Comparison of ENCODE assay signal across 9 cellular contexts in the genomic region with DNA sequence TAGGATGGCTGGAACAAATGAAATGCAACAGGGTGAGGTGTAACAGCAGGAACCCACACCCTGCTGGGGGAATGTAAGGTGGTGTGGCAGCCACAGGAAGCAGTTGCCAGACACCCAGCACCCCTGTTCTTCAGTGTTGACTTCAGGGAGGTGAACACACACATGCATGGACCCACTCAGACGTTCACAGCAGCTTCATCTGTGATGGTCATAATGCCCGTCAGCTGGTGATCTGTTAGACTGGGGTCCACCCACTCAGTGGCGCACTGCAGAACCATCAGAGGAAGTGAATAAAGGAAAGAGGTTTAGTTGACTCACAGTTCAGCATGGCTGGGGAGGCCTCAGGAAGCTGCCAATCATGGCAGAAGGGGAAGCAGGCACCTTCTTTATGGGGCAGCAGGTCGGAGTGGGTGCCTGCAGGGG. TPM values are rescaled to one million over a fixed set of nuclear protein-coding genes. Genes with fewer than 3 reads are reported as not detected.
DNase-seq lines count a peak whose midpoint lies in the region; ATAC-seq and TF ChIP-seq lines count a peak whose summit lies in the region.
"Had no signal": no experiment of that assay in that cellular context is flagged by ENCODE, and none has a peak within 500 bp of the region (broad histone marks: within the 10 kb centered on the region; RNA-seq: fewer than 3 reads in every experiment).

No MANE protein-coding gene starts in this region.

- POLR2A ChIA-PET in activated B cell treated with CpG ODN at 0.5 μM for 24 hours (lab: Charles Lee), result no interaction called here

- no peak overlapping the region for H3K4me3 Mint-ChIP-seq in activated B cell treated with CpG ODN at 0.5 μM for 24 hours
- peak overlapping the region; percentile 28 for H3K4me3 Mint-ChIP-seq in stimulated activated effector memory CD8-positive, alpha-beta T cell treated with anti-CD3 and anti-CD28 coated beads, Interleukin-12 subunit alpha, Interleukin-12 subunit beta, amount 100 ng/mL, for 72 hours

- DNase-seq in activated CD8-positive, alpha-beta memory T cell treated with anti-CD3 and anti-CD28 coated beads for 24 hours, result peak; percentile 70
- DNase-seq in activated CD8-positive, alpha-beta memory T cell treated with anti-CD3 and anti-CD28 coated beads, Interleukin-2, amount 50 U/mL, for 4 hours, result no peak
- DNase-seq in activated B cell treated with CpG ODN at 0.5 μM for 24 hours (no peak), fibroblast of mammary gland (ENCODE audit: low read depth) (peak; percentile 21), NCI-H1048 (lab: John Stamatoyannopoulos, UW) (no peak), NCI-H2171 (lab: John Stamatoyannopoulos, UW) (no peak)
- DNase-seq in stimulated activated effector memory CD8-positive, alpha-beta T cell treated with anti-CD3 and anti-CD28 coated beads, Interleukin-12 subunit alpha, Interleukin-12 subunit beta, amount 100 ng/mL, for 72 hours (ENCODE audit: low spot score in 2 of 2), result peak; percentile 32 to 60
- DNase-seq: NCI-H1417 treated with DMSO at 0.1 percent for 48 hours had no signal

- peaks cover 2% of the 10 kb centered on the region for H3K36me3 Mint-ChIP-seq in activated B cell treated with CpG ODN at 0.5 μM for 24 hours (ENCODE audit: low read depth)
- H3K36me3 Mint-ChIP-seq in stimulated activated effector memory CD8-positive, alpha-beta T cell treated with anti-CD3 and anti-CD28 coated beads, Interleukin-12 subunit alpha, Interleukin-12 subunit beta, amount 100 ng/mL, for 72 hours, result peaks cover 8% of the 10 kb centered on the region

- no peaks in the 10 kb centered on the region for H3K9me3 Mint-ChIP-seq in activated B cell treated with CpG ODN at 0.5 μM for 24 hours
- no peaks in the 10 kb centered on the region for H3K9me3 Mint-ChIP-seq in stimulated activated effector memory CD8-positive, alpha-beta T cell treated with anti-CD3 and anti-CD28 coated beads, Interleukin-12 subunit alpha, Interleukin-12 subunit beta, amount 100 ng/mL, for 72 hours

- H3K4me1 Mint-ChIP-seq in activated B cell treated with CpG ODN at 0.5 μM for 24 hours, result peaks cover 11% of the 10 kb centered on the region
- peaks cover 18% of the 10 kb centered on the region for H3K4me1 Mint-ChIP-seq in stimulated activated effector memory CD8-positive, alpha-beta T cell treated with anti-CD3 and anti-CD28 coated beads, Interleukin-12 subunit alpha, Interleukin-12 subunit beta, amount 100 ng/mL, for 72 hours

- no peak overlapping the region for H3K4me3 ChIP-seq in fibroblast of mammary gland (ENCODE audit: control insufficient read depth, low read depth, low read length)

- no peaks in the 10 kb centered on the region for H3K27me3 Mint-ChIP-seq in activated B cell treated with CpG ODN at 0.5 μM for 24 hours

- TF ChIP-seq CTCF in activated B cell treated with CpG ODN at 0.5 μM for 24 hours (IDR thresholded peaks at IDR 0.05), result no peak
- no peak for TF ChIP-seq CTCF in fibroblast of mammary gland (conservative IDR thresholded peaks at IDR 0.05; ENCODE audit: control insufficient read depth, insufficient read depth, low read depth, low read length)

- CTCF ChIA-PET in activated B cell treated with CpG ODN at 0.5 μM for 24 hours (lab: Charles Lee), result no interaction called here

- ATAC-seq in activated B cell treated with CpG ODN at 0.5 μM for 24 hours (ENCODE audit: low read depth), result peak; percentile 25
- peak; percentile 93 for ATAC-seq in stimulated activated effector memory CD8-positive, alpha-beta T cell treated with anti-CD3 and anti-CD28 coated beads, Interleukin-12 subunit alpha, Interleukin-12 subunit beta, amount 100 ng/mL, for 72 hours
- ATAC-seq in esophagus mucosa, result no peak

- H3K27ac Mint-ChIP-seq in activated B cell treated with CpG ODN at 0.5 μM for 24 hours, result no peak overlapping the region
- peak overlapping the region; percentile 77 for H3K27ac Mint-ChIP-seq in stimulated activated effector memory CD8-positive, alpha-beta T cell treated with anti-CD3 and anti-CD28 coated beads, Interleukin-12 subunit alpha, Interleukin-12 subunit beta, amount 100 ng/mL, for 72 hours

- intact Hi-C loops in activated B cell treated with CpG ODN at 0.5 μM for 24 hours (cut with micrococcal nuclease), result no loop called here

RNA-seq across cellular contexts. Expression of gene TEX22, which starts 22.7 kb away (rescaled TPM):
- total RNA-seq in activated B cell treated with CpG ODN at 0.5 μM for 24 hours (2.8 and 5.7 TPM in 2 replicates), esophagus mucosa (2.0 TPM)

RNA-seq across cellular contexts. Expression of gene MTA1, which starts 44.0 kb away (rescaled TPM):
- total RNA-seq in activated B cell treated with CpG ODN at 0.5 μM for 24 hours (115 and 119 TPM in 2 replicates), esophagus mucosa (30.9 TPM)

Comparison
In these comparisons a context has a peak if more than half of its experiments do, and no peak if none do; other contexts are left out.
1. DNase-seq: peak in activated CD8-positive, alpha-beta memory T cell treated with anti-CD3 and anti-CD28 coated beads for 24 hours (single experiment), fibroblast of mammary gland (single experiment) and stimulated activated effector memory CD8-positive, alpha-beta T cell treated with anti-CD3 and anti-CD28 coated beads, Interleukin-12 subunit alpha, Interleukin-12 subunit beta, amount 100 ng/mL, for 72 hours (2 of 2); none in activated CD8-positive, alpha-beta memory T cell treated with anti-CD3 and anti-CD28 coated beads, Interleukin-2, amount 50 U/mL, for 4 hours (single experiment), activated B cell treated with CpG ODN at 0.5 μM for 24 hours (single experiment), NCI-H1048 (single experiment) and NCI-H2171 (single experiment).